1 cellular context compared by ENCODE assay signal in the genomic region with DNA sequence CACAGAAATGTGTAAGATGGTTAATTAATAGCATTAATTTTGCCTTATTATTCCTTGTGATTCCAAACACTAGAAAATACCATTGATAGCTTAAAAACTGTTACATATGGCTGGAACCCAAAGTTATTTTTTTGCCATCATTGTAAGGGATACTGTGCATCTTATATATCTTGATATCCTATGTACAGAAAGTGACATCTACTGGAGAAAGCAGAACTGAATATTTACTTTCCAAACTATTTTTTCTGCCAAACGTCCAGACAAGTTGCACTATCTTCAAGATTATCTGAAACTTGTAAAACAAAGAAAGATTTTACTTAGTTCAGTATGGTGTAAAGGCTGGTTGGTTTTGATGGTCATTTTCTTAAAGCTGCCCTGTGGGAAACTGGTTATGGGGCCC.
TF ChIP-seq lines count a peak whose summit lies in the region.

No MANE protein-coding gene starts in this region.

TF ChIP-seq in GM12878, 131 proteins besides CTCF, POLR2A, EP300 and RAD21 (continued from another document):
- TF ChIP-seq ETV6 (conservative IDR thresholded peaks at IDR 0.05 in 1 of 2, IDR thresholded peaks at IDR 0.05 in 1 of 2; ENCODE audit: borderline replicate concordance in 1 of 2, low read depth in 1 of 2) (no peak), BCL11A (IDR thresholded peaks at IDR 0.05; ENCODE audit: low read depth, low read length) (no peak), NKRF (conservative IDR thresholded peaks at IDR 0.05) (no peak), JUNB (IDR thresholded peaks at IDR 0.05) (no peak), NFIC (IDR thresholded peaks at IDR 0.05; ENCODE audit: low read depth, low read length) (no peak), NFXL1 (IDR thresholded peaks at IDR 0.05; ENCODE audit: borderline replicate concordance) (no peak), CHD2 (IDR thresholded peaks at IDR 0.05; ENCODE audit: borderline replicate concordance, low read depth, low read length) (no peak)
